ENCODE assay signal across 13 cellular contexts in genomic region chr1:15514557-15514956, GRCh38. TPM values are rescaled to one million over a fixed set of nuclear protein-coding genes. Genes with fewer than 3 reads are reported as not detected.
"Had no signal": no experiment of that assay in that cellular context is flagged by ENCODE, and none has a peak within 500 bp of the region (broad histone marks: within the 10 kb centered on the region; RNA-seq: fewer than 3 reads in every experiment).

No MANE protein-coding gene starts in this region.

RNA-seq across cellular contexts. Expression of gene CELA2B, which starts 38.7 kb away (rescaled TPM):
- total RNA-seq: dorsolateral prefrontal cortex, kidney, left cardiac atrium, left ventricle myocardium inferior, lower lobe of right lung, mesothelial cell of epicardium, natural killer cell, omental fat pad, renal cortical epithelial cell, suprapubic skin, thyroid gland had no signal
- polyA plus RNA-seq: esophagus had no signal

RNA-seq across cellular contexts. Expression of gene CELA2A, which starts 58.0 kb away (rescaled TPM):
- total RNA-seq: dorsolateral prefrontal cortex, kidney, left cardiac atrium, left ventricle myocardium inferior, lower lobe of right lung, mesothelial cell of epicardium, myocyte, natural killer cell, omental fat pad, renal cortical epithelial cell, suprapubic skin, thyroid gland had no signal
- polyA plus RNA-seq: esophagus had no signal
